Comparison of ENCODE assay signal across 17 cellular contexts in the genomic region with DNA sequence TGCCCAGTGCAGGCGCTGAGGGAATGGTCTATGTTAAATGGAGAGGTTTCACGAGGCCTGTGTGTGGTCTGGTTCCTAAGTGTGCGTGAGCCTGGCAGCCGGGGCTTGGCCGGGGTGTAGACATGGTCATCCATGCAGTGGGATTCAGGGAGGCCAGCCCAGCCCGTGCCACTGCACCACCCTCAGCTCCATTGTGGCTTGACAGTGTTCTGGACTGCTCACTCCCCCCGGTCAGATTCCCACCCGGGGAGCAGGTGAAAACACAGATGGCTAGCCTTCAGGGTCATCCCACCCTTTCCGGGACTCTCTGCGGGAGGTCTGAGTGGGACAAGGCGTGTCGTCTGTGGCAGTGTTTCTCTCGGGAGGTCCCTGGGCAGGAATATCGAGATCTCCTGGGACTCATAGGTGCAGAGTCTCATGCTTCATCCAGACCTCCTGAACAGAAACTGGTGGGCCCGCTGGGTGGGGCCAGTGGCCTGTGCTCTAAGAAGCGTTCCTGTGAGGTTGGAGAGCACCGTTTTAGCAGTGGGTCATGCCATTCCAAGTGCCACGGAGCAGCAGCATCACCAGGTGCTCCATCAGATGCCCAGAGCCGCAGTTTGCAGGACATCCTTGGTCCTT. TPM values are rescaled to one million over a fixed set of nuclear protein-coding genes. Genes with fewer than 3 reads are reported as not detected.
DNase-seq lines count a peak whose midpoint lies in the region; ATAC-seq and TF ChIP-seq lines count a peak whose summit lies in the region.
"Had no signal": no experiment of that assay in that cellular context is flagged by ENCODE, and none has a peak within 500 bp of the region (broad histone marks: within the 10 kb centered on the region; RNA-seq: fewer than 3 reads in every experiment).

No MANE protein-coding gene starts in this region.

- no peak overlapping the region for H2AFZ ChIP-seq in OCI-LY1 (ENCODE audit: low read length)

- 0 out of 2 replicates have a peak, but pooled peaks cover 9% of the 10 kb centered on the region for H3K4me1 ChIP-seq in Caco-2
- H3K4me1 ChIP-seq in OCI-LY1 (ENCODE audit: insufficient read depth, low read length, severe bottlenecking) = peaks cover 6% of the 10 kb centered on the region
- H3K4me1 ChIP-seq in HAP-1 = no peaks in the 10 kb centered on the region

- POLR2A ChIA-PET in Caco-2 (lab: Charles Lee) = no interaction called here

- H3K9me3 Mint-ChIP-seq in Caco-2 (ENCODE audit: unreplicated experiment) (no peaks in the 10 kb centered on the region), glutamatergic neuron (ENCODE audit: unreplicated experiment) (peaks cover 8% of the 10 kb centered on the region)
- H3K9me3 Mint-ChIP-seq in activated T-helper 17 cell treated with anti-CD3 and anti-CD28 coated beads, Interleukin-2, amount 50 U/mL, for 72 hours = no peaks in the 10 kb centered on the region
- H3K9me3 Mint-ChIP-seq: activated T-helper 2 cell treated with anti-CD3 and anti-CD28 coated beads, Interferon-gamma antibody, Interleukin-2, Interleukin-4, amounts not matched to agents 10 μg/mL and 5 μg/mL and 100 μg/mL, durations not matched to agents 14 hours and 24 hours and 36 hours; effector memory CD8-positive, alpha-beta T cell had no signal

- peak overlapping the region; percentile 28 for H3K27ac ChIP-seq in OCI-LY1 (ENCODE audit: low read depth, low read length, poor library complexity, severe bottlenecking)

- CTCF ChIA-PET in Caco-2 (lab: Charles Lee) = interaction anchor here (0.9 to 1.8 kb wide), 13 partner anchors 30 to 330 kb away, joined by 3 to 19 read pairs (median 3); no protein-coding TSS in a partner anchor

- intact Hi-C loops in Caco-2 (cut with micrococcal nuclease; ENCODE audit: unreplicated experiment) (loop anchor here (2.0 to 10.0 kb wide), 2 partner anchors 107 to 653 kb away; no protein-coding TSS in a partner anchor), posterior vena cava (cut with DNase I) (loop anchor here in 1 of 2 donors (10.0 kb wide), 1 partner anchor 213 kb away; a partner anchor contains a TSS)

- no peaks in the 10 kb centered on the region for H3K36me3 ChIP-seq in Caco-2 (ENCODE audit: control insufficient read depth, insufficient read depth, low read length)
- H3K36me3 ChIP-seq in OCI-LY1 (ENCODE audit: insufficient read depth, low read length) = peaks cover 65% of the 10 kb centered on the region
- H3K36me3 ChIP-seq in HAP-1 (replicated peaks) = no peaks in the 10 kb centered on the region

- H3K4me1 Mint-ChIP-seq in Caco-2 (ENCODE audit: low read depth, unreplicated experiment) (peaks cover 3% of the 10 kb centered on the region), glutamatergic neuron (ENCODE audit: low read depth, unreplicated experiment) (peaks cover 22% of the 10 kb centered on the region)
- H3K4me1 Mint-ChIP-seq in activated T-helper 17 cell treated with anti-CD3 and anti-CD28 coated beads, Interleukin-2, amount 50 U/mL, for 72 hours = no peaks in the 10 kb centered on the region

- H3K4me2 ChIP-seq in OCI-LY1 (ENCODE audit: low read length) = no peak overlapping the region

- H3K27ac Mint-ChIP-seq in Caco-2 (ENCODE audit: unreplicated experiment) = peak overlapping the region; percentile 20
- peak overlapping the region; percentile 53 for H3K27ac Mint-ChIP-seq in glutamatergic neuron (ENCODE audit: unreplicated experiment)
- H3K27ac Mint-ChIP-seq in activated T-helper 17 cell treated with anti-CD3 and anti-CD28 coated beads, Interleukin-2, amount 50 U/mL, for 72 hours = no peak overlapping the region
- H3K27ac Mint-ChIP-seq: activated T-helper 2 cell treated with anti-CD3 and anti-CD28 coated beads, Interferon-gamma antibody, Interleukin-2, Interleukin-4, amounts not matched to agents 10 μg/mL and 5 μg/mL and 100 μg/mL, durations not matched to agents 14 hours and 24 hours and 36 hours; effector memory CD8-positive, alpha-beta T cell; naive thymus-derived CD4-positive, alpha-beta T cell had no signal

- no TSS peak for BruUV-seq in Caco-2 (replicated peaks; lab: Mats Ljungman, UMichigan)

- H3K9me2 ChIP-seq in OCI-LY1 (ENCODE audit: low read depth, low read length) = no peaks in the 10 kb centered on the region

- H3K27me3 ChIP-seq in Caco-2 (replicated peaks; ENCODE audit: control insufficient read depth, insufficient read depth, low read length) (no peaks in the 10 kb centered on the region), OCI-LY1 (ENCODE audit: insufficient read depth, low read length) (no peaks in the 10 kb centered on the region), HAP-1 (ENCODE audit: low read depth) (no peaks in the 10 kb centered on the region)

- H3K4me3 Mint-ChIP-seq in Caco-2 (ENCODE audit: unreplicated experiment) (no peak overlapping the region), glutamatergic neuron (ENCODE audit: unreplicated experiment) (peak overlapping the region; percentile 16)
- H3K4me3 Mint-ChIP-seq in activated T-helper 17 cell treated with anti-CD3 and anti-CD28 coated beads, Interleukin-2, amount 50 U/mL, for 72 hours = no peak overlapping the region
- H3K4me3 Mint-ChIP-seq: effector memory CD8-positive, alpha-beta T cell; naive thymus-derived CD4-positive, alpha-beta T cell had no signal

- H3K27me3 Mint-ChIP-seq in Caco-2 (ENCODE audit: insufficient read depth, unreplicated experiment) (no peaks in the 10 kb centered on the region), glutamatergic neuron (ENCODE audit: unreplicated experiment) (peaks cover 8% of the 10 kb centered on the region)
- H3K27me3 Mint-ChIP-seq in activated T-helper 17 cell treated with anti-CD3 and anti-CD28 coated beads, Interleukin-2, amount 50 U/mL, for 72 hours = peaks cover 4% of the 10 kb centered on the region

- no peaks in the 10 kb centered on the region for H4K20me1 ChIP-seq in OCI-LY1 (ENCODE audit: insufficient read depth, low read length)

- no peak for ATAC-seq in activated T-helper 17 cell treated with anti-CD3 and anti-CD28 coated beads, Interleukin-2, amount 50 U/mL, for 72 hours (replicated peaks)
- no peak for ATAC-seq in HG03039 (IDR thresholded peaks at IDR 0.05; ENCODE audit: unreplicated experiment)
- ATAC-seq: effector memory CD8-positive, alpha-beta T cell; left ventricle myocardium superior; naive thymus-derived CD4-positive, alpha-beta T cell had no signal

- no peak overlapping the region for H3K4me3 ChIP-seq in Caco-2 (ENCODE audit: low read depth, low read length)
- H3K4me3 ChIP-seq in OCI-LY1 (ENCODE audit: low read depth, low read length, poor library complexity, severe bottlenecking) = no peak overlapping the region
- no peak overlapping the region for H3K4me3 ChIP-seq in HAP-1

- DNase-seq in Caco-2 (peak in 1 of 2 experiments; percentile 39), glutamatergic neuron (no peak), posterior vena cava (ENCODE audit: low spot score) (peak; percentile 80), HAP-1 (ENCODE audit: low spot score in 2 of 2) (no peak), H4 (ENCODE audit: low spot score) (no peak)
- DNase-seq: amniotic stem cell; central memory CD4-positive, alpha-beta T cell; effector memory CD8-positive, alpha-beta T cell; left ventricle myocardium superior; NCI-H1930; NCI-H524 had no signal

- H3K79me2 ChIP-seq in OCI-LY1 (ENCODE audit: insufficient read depth, low read length) = no peaks in the 10 kb centered on the region

- in situ Hi-C loops in HAP-1 (cut with MboI; ENCODE audit: low sequenced_read_pairs) = loop anchor here (10.0 kb wide), 2 partner anchors 213 to 653 kb away; a partner anchor contains a TSS

- no peak overlapping the region for H3K9ac ChIP-seq in OCI-LY1 (ENCODE audit: low read length)

- no peaks in the 10 kb centered on the region for H3F3A ChIP-seq in OCI-LY1 (ENCODE audit: insufficient read depth, low read length)

- TF ChIP-seq CTCF in Caco-2 (IDR thresholded peaks at IDR 0.05; ENCODE audit: insufficient read depth in 1 of 2, low read depth in 1 of 2, low read length in 1 of 2, severe bottlenecking in 1 of 2, unreplicated experiment in 1 of 2) (no peak), OCI-LY1 (IDR thresholded peaks at IDR 0.05; ENCODE audit: low read length) (no peak), glutamatergic neuron (IDR thresholded peaks at IDR 0.05; ENCODE audit: partially characterized antibody, unreplicated experiment) (no peak)

- peaks cover 81% of the 10 kb centered on the region for H3K36me3 Mint-ChIP-seq in Caco-2 (ENCODE audit: insufficient read depth, unreplicated experiment)
- H3K36me3 Mint-ChIP-seq in glutamatergic neuron (ENCODE audit: unreplicated experiment) = no peaks in the 10 kb centered on the region
- no peaks in the 10 kb centered on the region for H3K36me3 Mint-ChIP-seq in activated T-helper 17 cell treated with anti-CD3 and anti-CD28 coated beads, Interleukin-2, amount 50 U/mL, for 72 hours (ENCODE audit: low read depth)
- H3K36me3 Mint-ChIP-seq: naive thymus-derived CD4-positive, alpha-beta T cell had no signal

- H3K9me3 ChIP-seq in Caco-2 = no peaks in the 10 kb centered on the region
- H3K9me3 ChIP-seq in OCI-LY1 (ENCODE audit: low read length) = no peaks in the 10 kb centered on the region
- H3K9me3 ChIP-seq in HAP-1 = no peaks in the 10 kb centered on the region

RNA-seq across cellular contexts. Expression of a gene that starts 52.3 kb away (rescaled TPM):
- total RNA-seq in Caco-2 (2022) (298 and 304 TPM in 2 replicates), glutamatergic neuron (ENCODE audit: unreplicated experiment) (0.12 TPM), posterior vena cava (1 to 10 TPM; 4.9 to 6.0 TPM)
- 0.02 and 0.10 TPM in 2 replicates for total RNA-seq in H4 (2014; rRNA removed; shearing (Covaris generic))
- under 1 TPM in 1 of 2 donors, not detected in 1; 0.09 TPM for total RNA-seq in activated T-helper 17 cell treated with anti-CD3 and anti-CD28 coated beads, Interleukin-2, amount 50 U/mL, for 72 hours
- total RNA-seq: SK-MEL-5 had no signal

Comparison
In these comparisons a context has a peak if more than half of its experiments do, and no peak if none do; other contexts are left out.
1. RNA of a gene that starts 52.3 kb away (total RNA-seq): 298 to 304 TPM in Caco-2; 4.9 to 6.0 TPM in posterior vena cava, 0.12 TPM in glutamatergic neuron (single experiment), 0.09 TPM in activated T-helper 17 cell treated with anti-CD3 and anti-CD28 coated beads, Interleukin-2, amount 50 U/mL, for 72 hours and 0.02 to 0.10 TPM in H4; every median in the first group is over 10 times any median in the second.